Comparison of ENCODE assay signal across 1 cellular context in genomic region chr7:131336956-131337355, GRCh38.
TF ChIP-seq lines count a peak whose summit lies in the region.

No MANE protein-coding gene starts in this region.

TF ChIP-seq in H1, 55 proteins besides CTCF, POLR2A, EP300 and RAD21 (continued from another document):
- no peak for TF ChIP-seq ZNF274 (IDR thresholded peaks at IDR 0.05; ENCODE audit: borderline replicate concordance, extremely low read depth, low read length)
- TF ChIP-seq SIX5 (IDR thresholded peaks at IDR 0.05; ENCODE audit: low read depth, low read length) = no peak
- no peak for TF ChIP-seq MAFK (IDR thresholded peaks at IDR 0.05; ENCODE audit: low read depth, low read length)
- TF ChIP-seq GABPA (IDR thresholded peaks at IDR 0.05; ENCODE audit: borderline replicate concordance, insufficient read depth, low read length) = no peak
- TF ChIP-seq CHD1 (IDR thresholded peaks at IDR 0.05; ENCODE audit: low read depth, low read length) = no peak
- no peak for TF ChIP-seq SP4 (IDR thresholded peaks at IDR 0.05; ENCODE audit: low read length)
- TF ChIP-seq CHD7 (IDR thresholded peaks at IDR 0.05; ENCODE audit: insufficient replicate concordance, low read length) = no peak
